Comparison of ENCODE assay signal across 8 cellular contexts in the genomic region with DNA sequence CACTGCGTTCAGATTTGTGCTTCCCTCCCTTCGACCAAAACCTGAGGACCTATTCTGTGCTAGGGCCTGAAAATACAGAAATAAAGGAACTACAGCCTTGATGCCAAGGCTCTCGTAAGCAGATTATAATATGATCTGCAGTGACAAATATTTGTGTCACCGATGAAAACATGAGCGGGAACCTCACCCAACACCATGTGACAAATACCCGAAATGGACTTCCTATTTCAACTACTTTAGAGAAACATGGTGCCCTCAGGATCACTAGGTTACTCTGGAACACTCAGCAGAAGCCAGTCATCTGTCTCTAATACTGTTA. TPM values are rescaled to one million over a fixed set of nuclear protein-coding genes. Genes with fewer than 3 reads are reported as not detected.
DNase-seq lines count a peak whose midpoint lies in the region; ATAC-seq, FAIRE-seq and TF ChIP-seq lines count a peak whose summit lies in the region.

No MANE protein-coding gene starts in this region.

- no peak overlapping the region for H2BK5ac ChIP-seq in mesenchymal stem cell (ENCODE audit: low read depth, low read length, poor library complexity, severe bottlenecking)

- no peaks in the 10 kb centered on the region for H3K27me3 ChIP-seq in DND-41 (ENCODE audit: insufficient read depth, low read length, poor library complexity)
- H3K27me3 ChIP-seq in Karpas-422 (ENCODE audit: low read length) = no peaks in the 10 kb centered on the region
- no peaks in the 10 kb centered on the region for H3K27me3 ChIP-seq in bronchial epithelial cell (ENCODE audit: control insufficient read depth, insufficient read depth, low read length)
- no peaks in the 10 kb centered on the region for H3K27me3 ChIP-seq in mesenchymal stem cell (ENCODE audit: control insufficient read depth in 1 of 2, insufficient read depth in 1 of 2, low read length in 2 of 2)

- no peak overlapping the region for H2BK12ac ChIP-seq in mesenchymal stem cell (ENCODE audit: low read length in 2 of 2)

- no peaks in the 10 kb centered on the region for H3K9me2 ChIP-seq in Karpas-422 (replicated peaks; ENCODE audit: insufficient read depth, low read length)

- H3K23ac ChIP-seq in mesenchymal stem cell (ENCODE audit: low read length in 2 of 2) = no peak overlapping the region

- H3K36me3 ChIP-seq in DND-41 (ENCODE audit: insufficient read depth, low read length) (peaks cover 17% of the 10 kb centered on the region), Karpas-422 (ENCODE audit: insufficient read depth, low read length) (no peaks in the 10 kb centered on the region; the same call in 1 of the 2 replicates), bronchial epithelial cell (ENCODE audit: control insufficient read depth, insufficient read depth, low read length) (peaks cover 1% of the 10 kb centered on the region), mesenchymal stem cell (ENCODE audit: control insufficient read depth in 1 of 2, insufficient read depth in 2 of 2, low read depth in 1 of 2, low read length in 2 of 2) (peaks cover 0 to 24% of the 10 kb centered on the region in 2 experiments)

- DNase-seq in DND-41 (no peak), Karpas-422 (no peak), bronchial epithelial cell (ENCODE audit: low read depth) (no peak), mesenchymal stem cell (no peak), NCI-H1417 treated with DMSO at 0.1 percent for 48 hours (lab: John Stamatoyannopoulos, UW) (no peak), NCI-H1105 treated with DMSO at 0.1 percent for 48 hours (lab: John Stamatoyannopoulos, UW) (no peak), NCI-H748 (lab: John Stamatoyannopoulos, UW; ENCODE audit: unreplicated experiment) (no peak)

- peaks cover 1% of the 10 kb centered on the region for H3K79me1 ChIP-seq in mesenchymal stem cell (replicated peaks; ENCODE audit: low read length, poor library complexity, severe bottlenecking)

- peak overlapping the region; percentile 90; the same call in 1 of the 2 replicates for H3K9ac ChIP-seq in DND-41 (ENCODE audit: low read depth, low read length)
- H3K9ac ChIP-seq in Karpas-422 (ENCODE audit: low read length) = peak overlapping the region; percentile 70
- peak overlapping the region; percentile 96 for H3K9ac ChIP-seq in mesenchymal stem cell (ENCODE audit: low read length)

- FAIRE-seq in bronchial epithelial cell (lab: Jason Lieb, UNC) = no peak

- H3K9me3 ChIP-seq in DND-41 (ENCODE audit: insufficient read depth, low read length, severe bottlenecking) = no peaks in the 10 kb centered on the region
- no peaks in the 10 kb centered on the region for H3K9me3 ChIP-seq in Karpas-422 (ENCODE audit: low read length)
- no peaks in the 10 kb centered on the region for H3K9me3 ChIP-seq in mesenchymal stem cell (ENCODE audit: control insufficient read depth, low read length)

- no peak overlapping the region for H2AK5ac ChIP-seq in mesenchymal stem cell (ENCODE audit: low read length, severe bottlenecking)

- no peak overlapping the region for H3K14ac ChIP-seq in mesenchymal stem cell (ENCODE audit: low read length in 2 of 2)

- H3K4me2 ChIP-seq in DND-41 (ENCODE audit: insufficient read depth, low read length) (peak overlapping the region; percentile 79), Karpas-422 (ENCODE audit: low read depth, low read length, poor library complexity, severe bottlenecking) (peak overlapping the region; percentile 79), mesenchymal stem cell (ENCODE audit: low read length, poor library complexity, severe bottlenecking) (peak overlapping the region; percentile 94)

- 76% methylated on average over 6 of the region's 6 CpGs for WGBS in mesenchymal stem cell

- H2BK120ac ChIP-seq in mesenchymal stem cell (ENCODE audit: low read depth, low read length) = no peak overlapping the region

- H2BK15ac ChIP-seq in mesenchymal stem cell (ENCODE audit: low read depth, poor library complexity, severe bottlenecking) = no peak overlapping the region

- peak overlapping the region; percentile 88 to 99 for H3K18ac ChIP-seq in mesenchymal stem cell (ENCODE audit: low read depth in 1 of 2, low read length in 2 of 2)

- H4K20me1 ChIP-seq in DND-41 (ENCODE audit: insufficient read depth, low read length) (peaks cover 2% of the 10 kb centered on the region; the same call in 1 of the 2 replicates), Karpas-422 (ENCODE audit: insufficient read depth, low read depth, low read length) (peaks cover 8% of the 10 kb centered on the region)

- H3K4me1 ChIP-seq in DND-41 (ENCODE audit: insufficient read depth, low read length) = peaks cover 20% of the 10 kb centered on the region
- peaks cover 18% of the 10 kb centered on the region for H3K4me1 ChIP-seq in Karpas-422 (ENCODE audit: low read length)
- peaks cover 3% of the 10 kb centered on the region for H3K4me1 ChIP-seq in mesenchymal stem cell (ENCODE audit: control insufficient read depth, insufficient read depth, low read depth, low read length)

- peak overlapping the region; percentile 84 for H4K91ac ChIP-seq in mesenchymal stem cell (ENCODE audit: low read length)

- H4K8ac ChIP-seq in mesenchymal stem cell (ENCODE audit: low read length) = peak overlapping the region; percentile 100

- H3K4ac ChIP-seq in mesenchymal stem cell (ENCODE audit: low read depth in 1 of 2, low read length in 2 of 2) = peak overlapping the region; percentile 57 to 99

- H2AFZ ChIP-seq in DND-41 (ENCODE audit: low read depth, low read length) = peak overlapping the region; percentile 99
- peak overlapping the region; percentile 98 for H2AFZ ChIP-seq in Karpas-422 (ENCODE audit: low read length)
- peak overlapping the region; percentile 100 for H2AFZ ChIP-seq in mesenchymal stem cell (ENCODE audit: low read depth, low read length)

- H3K27ac ChIP-seq in DND-41 (ENCODE audit: low read length) = no peak overlapping the region
- no peak overlapping the region for H3K27ac ChIP-seq in Karpas-422 (ENCODE audit: low read length)
- H3K27ac ChIP-seq in mesenchymal stem cell (ENCODE audit: low read length, poor library complexity, severe bottlenecking) = no peak overlapping the region

- TF ChIP-seq CTCF in DND-41 (IDR thresholded peaks at IDR 0.05; ENCODE audit: borderline replicate concordance, extremely low read depth, low read length, poor library complexity, severe bottlenecking) (no peak), bronchial epithelial cell (IDR thresholded peaks at IDR 0.05; ENCODE audit: insufficient read depth, low read length, severe bottlenecking) (no peak)

- H3K4me3 ChIP-seq in DND-41 (ENCODE audit: low read depth in 1 of 2, low read length in 2 of 2) = peak overlapping the region in 1 of 2 experiments; percentile 87; a peak in 3 of 4 replicates
- H3K4me3 ChIP-seq in Karpas-422 (ENCODE audit: low read length) = peak overlapping the region; percentile 99
- peak overlapping the region; percentile 48 for H3K4me3 ChIP-seq in bronchial epithelial cell (ENCODE audit: low read depth, low read length)
- H3K4me3 ChIP-seq in mesenchymal stem cell (ENCODE audit: insufficient read depth in 1 of 2, low read depth in 1 of 2, low read length in 2 of 2) = peak overlapping the region; percentile 87 to 96

- H3K79me2 ChIP-seq in DND-41 (ENCODE audit: insufficient read depth, low read length) (peaks cover 27% of the 10 kb centered on the region), Karpas-422 (ENCODE audit: low read length) (peaks cover 39% of the 10 kb centered on the region)

- ATAC-seq in DND-41 (ENCODE audit: insufficient read depth, low read depth) (no peak), HG02610 (IDR thresholded peaks at IDR 0.05; ENCODE audit: unreplicated experiment) (no peak)

RNA-seq across cellular contexts. Expression of a gene that starts 0.5 kb away (rescaled TPM):
- total RNA-seq in Karpas-422 (2014; rRNA removed; shearing (Covaris generic); ENCODE audit: low replicate concordance) = 11.6 and 14.9 TPM in 2 replicates
- total RNA-seq in bronchial epithelial cell = 50.2 and 51.3 TPM in 2 replicates
- 164 TPM for polyA plus RNA-seq in mesenchymal stem cell (2013, experiment 1 of 2)
- polyA plus RNA-seq in mesenchymal stem cell (2013, experiment 2 of 2) = 172 TPM

RNA-seq across cellular contexts. Expression of a gene that starts 13.5 kb away (rescaled TPM):
- 0.51 and 3.5 TPM in 2 replicates for total RNA-seq in Karpas-422 (2014; rRNA removed; shearing (Covaris generic); ENCODE audit: low replicate concordance)
- 4.5 and 6.8 TPM in 2 replicates for total RNA-seq in bronchial epithelial cell
- polyA plus RNA-seq in mesenchymal stem cell (2013, experiment 1 of 2) = 2.3 TPM
- polyA plus RNA-seq in mesenchymal stem cell (2013, experiment 2 of 2) = 2.1 TPM
